8 cellular contexts compared by ENCODE assay signal in genomic region chr22:24421428-24421931, GRCh38. TPM values are rescaled to one million over a fixed set of nuclear protein-coding genes. Genes with fewer than 3 reads are reported as not detected.
DNase-seq lines count a peak whose midpoint lies in the region; ATAC-seq, FAIRE-seq and TF ChIP-seq lines count a peak whose summit lies in the region.

No MANE protein-coding gene starts in this region.

- H3K4me3 Mint-ChIP-seq in Calu3 (ENCODE audit: low read depth, unreplicated experiment) = no peak overlapping the region
- H3K4me3 Mint-ChIP-seq in T-helper 2 cell treated with Interferon-gamma antibody and Interleukin-4, amounts not matched to agents 5 μg/mL and 100 μg/mL, for 36 hours = no peak overlapping the region

- no peak overlapping the region for H3K27ac ChIP-seq in keratinocyte (ENCODE audit: control insufficient read depth, insufficient read depth, low read length)

- no peak overlapping the region for H3K27ac Mint-ChIP-seq in Calu3 (ENCODE audit: unreplicated experiment)
- H3K27ac Mint-ChIP-seq in T-helper 2 cell treated with Interferon-gamma antibody and Interleukin-4, amounts not matched to agents 5 μg/mL and 100 μg/mL, for 36 hours = no peak overlapping the region

- no peak overlapping the region for H3K4me2 ChIP-seq in keratinocyte (ENCODE audit: control insufficient read depth, extremely low read depth, insufficient read depth, low read depth, low read length)

- dilution Hi-C loops in keratinocyte (cut with MboI; ENCODE audit: extremely low pct_ligation_motif_present, low sequenced_read_pairs) = no loop called here

- H3K4me3 ChIP-seq in keratinocyte (ENCODE audit: control insufficient read depth in 2 of 3, extremely low read depth in 1 of 3, insufficient read depth in 2 of 3, low read depth in 1 of 3, low read length in 3 of 3) = no peak overlapping the region

- no peaks in the 10 kb centered on the region for H4K20me1 ChIP-seq in keratinocyte (ENCODE audit: control insufficient read depth, extremely low read depth, insufficient read depth, low read length)

- no TSS peak for BruUV-seq in Calu3 (replicated peaks; lab: Mats Ljungman, UMichigan)

- no peak for ATAC-seq in GM21619 (IDR thresholded peaks at IDR 0.05; ENCODE audit: unreplicated experiment)
- no peak for ATAC-seq in GM19397 (IDR thresholded peaks at IDR 0.05; ENCODE audit: unreplicated experiment)

- POLR2A ChIA-PET in HEK293T (lab: Yijun Ruan, JAX) = no interaction called here

- no peaks in the 10 kb centered on the region for H3K4me1 Mint-ChIP-seq in Calu3 (ENCODE audit: low read depth, unreplicated experiment)
- peaks cover 15% of the 10 kb centered on the region for H3K4me1 Mint-ChIP-seq in T-helper 2 cell treated with Interferon-gamma antibody and Interleukin-4, amounts not matched to agents 5 μg/mL and 100 μg/mL, for 36 hours (ENCODE audit: low read depth)

- H3K27me3 ChIP-seq in keratinocyte (ENCODE audit: control insufficient read depth, extremely low read depth, insufficient read depth, low read length) = peaks cover 25% of the 10 kb centered on the region

- no peaks in the 10 kb centered on the region for H3K9me3 Mint-ChIP-seq in Calu3 (ENCODE audit: low read depth, unreplicated experiment)
- no peaks in the 10 kb centered on the region for H3K9me3 Mint-ChIP-seq in T-helper 2 cell treated with Interferon-gamma antibody and Interleukin-4, amounts not matched to agents 5 μg/mL and 100 μg/mL, for 36 hours

- H3K36me3 Mint-ChIP-seq in Calu3 (ENCODE audit: insufficient read depth, unreplicated experiment) = peaks cover 31% of the 10 kb centered on the region
- no peaks in the 10 kb centered on the region for H3K36me3 Mint-ChIP-seq in T-helper 2 cell treated with Interferon-gamma antibody and Interleukin-4, amounts not matched to agents 5 μg/mL and 100 μg/mL, for 36 hours (ENCODE audit: low read depth)

- H3K9me3 ChIP-seq in keratinocyte (ENCODE audit: control insufficient read depth, low read depth, low read length) = no peaks in the 10 kb centered on the region

- no peaks in the 10 kb centered on the region for H3K36me3 ChIP-seq in keratinocyte (ENCODE audit: control insufficient read depth in 2 of 2, extremely low read depth in 1 of 2, insufficient read depth in 2 of 2, low read length in 2 of 2)

- H3K79me2 ChIP-seq in keratinocyte (ENCODE audit: control insufficient read depth, insufficient read depth, low read length) = no peaks in the 10 kb centered on the region

- H3K27me3 Mint-ChIP-seq in Calu3 (ENCODE audit: unreplicated experiment) = peaks cover 34% of the 10 kb centered on the region
- H3K27me3 Mint-ChIP-seq in T-helper 2 cell treated with Interferon-gamma antibody and Interleukin-4, amounts not matched to agents 5 μg/mL and 100 μg/mL, for 36 hours (ENCODE audit: low read depth) = peaks cover 14% of the 10 kb centered on the region

- H3K4me1 ChIP-seq in keratinocyte (ENCODE audit: control insufficient read depth, extremely low read depth, insufficient read depth, low read length) = peaks cover 18% of the 10 kb centered on the region

- CTCF ChIA-PET in Calu3 (lab: Charles Lee) = interaction anchor here (0.7 to 2.2 kb wide), 5 partner anchors 19 to 100 kb away, joined by 3 to 13 read pairs (median 6); no protein-coding TSS in a partner anchor
- CTCF ChIA-PET in HEK293T (lab: Yijun Ruan, JAX) = interaction anchor here (0.7 to 1.7 kb wide), 5 partner anchors 19 to 101 kb away, joined by 3 to 8 read pairs (median 5); no protein-coding TSS in a partner anchor

- H3K9ac ChIP-seq in keratinocyte (ENCODE audit: control insufficient read depth, extremely low read depth, insufficient read depth, low read length) = no peak overlapping the region

- no peaks in the 10 kb centered on the region for H3K9me1 ChIP-seq in keratinocyte (ENCODE audit: control insufficient read depth, extremely low read depth, insufficient read depth, low read length)

- intact Hi-C loops in Calu3 (cut with micrococcal nuclease; ENCODE audit: unreplicated experiment) = loop anchor here (1.0 kb wide), 2 partner anchors 82 to 100 kb away; no protein-coding TSS in a partner anchor

- DNase-seq in Calu3 = peak; percentile 49
- DNase-seq in HEK293T (ENCODE audit: extremely low spot score) = peak; percentile 37
- peak; percentile 34 to 42 for DNase-seq in activated CD4-positive, alpha-beta T cell treated with anti-CD3 and anti-CD28 coated beads, Interleukin-2, amount 50 U/mL, for 4 hours
- DNase-seq in keratinocyte (ENCODE audit: low read depth, low spot score) = no peak
- no peak for DNase-seq in T-helper 2 cell treated with Interferon-gamma antibody and Interleukin-4, amounts not matched to agents 5 μg/mL and 100 μg/mL, for 36 hours (ENCODE audit: low spot score)
- no peak for DNase-seq in NCI-H128 (lab: John Stamatoyannopoulos, UW; ENCODE audit: unreplicated experiment)

- no peak overlapping the region for H2AFZ ChIP-seq in keratinocyte (ENCODE audit: control insufficient read depth, low read length)

- FAIRE-seq in keratinocyte (lab: Jason Lieb, UNC) = no peak

- peak; percentile 44 for TF ChIP-seq CTCF in Calu3 (IDR thresholded peaks at IDR 0.05; ENCODE audit: unreplicated experiment)
- peak; percentile 16 to 53 (median 37) for TF ChIP-seq CTCF in keratinocyte (optimal IDR thresholded peaks at IDR 0.05 in 1 of 3, IDR thresholded peaks at IDR 0.05 in 1 of 3, conservative IDR thresholded peaks at IDR 0.05 in 1 of 3; ENCODE audit: extremely low read depth in 1 of 3, insufficient read depth in 2 of 3, low read length in 3 of 3)

TF ChIP-seq in HEK293T, 16 proteins besides CTCF, POLR2A, EP300 and RAD21:
- no peak for TF ChIP-seq ZNF384 (IDR thresholded peaks at IDR 0.05)
- TF ChIP-seq NFRKB (IDR thresholded peaks at IDR 0.05) = no peak
- no peak for TF ChIP-seq HDGF (IDR thresholded peaks at IDR 0.05; ENCODE audit: borderline replicate concordance)
- TF ChIP-seq PKNOX1 (IDR thresholded peaks at IDR 0.05) = no peak
- no peak for TF ChIP-seq ARNT (IDR thresholded peaks at IDR 0.05)
- TF ChIP-seq SP1 (IDR thresholded peaks at IDR 0.05) = no peak
- no peak for TF ChIP-seq TARDBP (IDR thresholded peaks at IDR 0.05)

RNA-seq across cellular contexts. Expression of gene ADORA2A, which starts 5.9 kb away (rescaled TPM):
- 2.4 and 2.9 TPM in 2 replicates for total RNA-seq in Calu3 (2022)
- 0.09 to 0.37 TPM (median 0.20 TPM) in 3 replicates for polyA plus RNA-seq in keratinocyte
- not detected for polyA plus RNA-seq in keratinocyte (2011; ENCODE audit: low read depth)
- polyA plus RNA-seq in keratinocyte (2011; cell fraction: cytosol; rRNA removed) = 0.09 and 0.17 TPM in 2 replicates
- polyA plus RNA-seq in keratinocyte (2011; cell fraction: nucleus; rRNA removed) = 0.84 and 1.2 TPM in 2 replicates
- 0.33 and 0.47 TPM in 2 replicates for polyA plus RNA-seq in keratinocyte (2012; ENCODE audit: low replicate concordance)
- polyA minus RNA-seq in keratinocyte = 1.8 to 4.0 TPM (median 3.0 TPM) in 3 replicates
- not detected for polyA minus RNA-seq in keratinocyte (2011; cell fraction: cytosol; rRNA and poly(A)+ RNA removed)
- 1.4 and 2.5 TPM in 2 replicates for polyA minus RNA-seq in keratinocyte (2011; cell fraction: nucleus; rRNA and poly(A)+ RNA removed)

Comparison
In these comparisons a context has a peak if more than half of its experiments do, and no peak if none do; other contexts are left out.
1. DNase-seq: peak in Calu3 (single experiment), HEK293T (single experiment) and activated CD4-positive, alpha-beta T cell treated with anti-CD3 and anti-CD28 coated beads, Interleukin-2, amount 50 U/mL, for 4 hours (2 of 2); none in keratinocyte (single experiment), T-helper 2 cell treated with Interferon-gamma antibody and Interleukin-4, amounts not matched to agents 5 μg/mL and 100 μg/mL, for 36 hours (single experiment) and NCI-H128 (single experiment).